ENCODE assay signal across 12 cellular contexts in the genomic region with DNA sequence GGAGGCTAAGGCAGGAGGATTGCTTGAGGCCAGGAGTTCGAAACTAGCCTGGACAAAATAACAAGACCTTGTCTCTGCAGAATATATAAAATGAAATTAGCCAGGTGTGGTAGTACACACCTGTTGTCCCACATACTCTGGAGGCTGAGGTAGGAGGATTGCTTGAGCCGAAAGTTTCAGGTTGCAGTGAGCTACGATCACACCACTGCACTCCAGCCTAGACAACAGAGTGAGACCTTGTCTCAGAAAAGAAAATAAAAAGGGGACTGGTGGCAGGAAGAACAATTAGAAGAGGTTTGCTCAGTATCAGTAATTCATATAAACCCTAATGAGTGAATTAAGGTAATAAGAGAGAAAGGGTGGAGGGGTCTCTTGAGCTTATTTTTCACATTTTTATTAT. TPM values are rescaled to one million over a fixed set of nuclear protein-coding genes. Genes with fewer than 3 reads are reported as not detected.
A peak's percentile ranks its signal among the peaks of the same experiment; 100 is the strongest.
DNase-seq lines count a peak whose midpoint lies in the region; ATAC-seq and TF ChIP-seq lines count a peak whose summit lies in the region.
"Had no signal": no experiment of that assay in that cellular context is flagged by ENCODE, and none has a peak within 500 bp of the region (broad histone marks: within the 10 kb centered on the region; RNA-seq: fewer than 3 reads in every experiment).

No MANE protein-coding gene starts in this region.

- TF ChIP-seq POLR2A in gastrocnemius medialis (IDR thresholded peaks at IDR 0.05): no peak

- intact Hi-C loops in gastrocnemius medialis (cut with DNase I; ENCODE audit: low total_unique reads): no loop called here

- CTCF ChIA-PET in activated CD4-positive, alpha-beta T cell treated with anti-CD3 and anti-CD28 coated beads, Interleukin-2, amount 10 ng/mL, durations not matched to agents 7 days and 5 days (lab: Charles Lee): interaction anchor here (0.6 to 1.5 kb wide), 6 partner anchors 13 to 236 kb away, joined by 3 to 6 read pairs (median 3); no protein-coding TSS in a partner anchor

- in situ Hi-C loops in gastrocnemius medialis (cut with MboI; ENCODE audit: low sequenced_read_pairs in 4 of 4): loop anchor here in 1 of 4 donors (10.0 kb wide), 1 partner anchor 175 kb away; the partner anchor contains the start of genes PPP2R3C and PRORP

- peaks cover 5% of the 10 kb centered on the region for H3K9me3 Mint-ChIP-seq in activated CD4-positive, alpha-beta T cell treated with anti-CD3 and anti-CD28 coated beads, Interleukin-2, amount 10 ng/mL, durations not matched to agents 7 days and 5 days
- H3K9me3 Mint-ChIP-seq in activated naive CD8-positive, alpha-beta T cell treated with anti-CD3 and anti-CD28 coated beads for 36 hours: peaks cover 5% of the 10 kb centered on the region

- POLR2A ChIA-PET in activated CD4-positive, alpha-beta T cell treated with anti-CD3 and anti-CD28 coated beads, Interleukin-2, amount 10 ng/mL, durations not matched to agents 7 days and 5 days (lab: Charles Lee): interaction anchor here (0.5 to 1.0 kb wide), 4 partner anchors 8 to 332 kb away, joined by 3 to 5 read pairs (median 4); partner anchors contain the start of gene PSMA6

- TF ChIP-seq CTCF in HL-60 (IDR thresholded peaks at IDR 0.05; ENCODE audit: insufficient read depth, low read length) (no peak), gastrocnemius medialis (IDR thresholded peaks at IDR 0.05 in 4 of 5, conservative IDR thresholded peaks at IDR 0.05 in 1 of 5) (no peak)

- peaks cover 69% of the 10 kb centered on the region for H3K4me1 Mint-ChIP-seq in activated CD4-positive, alpha-beta T cell treated with anti-CD3 and anti-CD28 coated beads, Interleukin-2, amount 10 ng/mL, durations not matched to agents 7 days and 5 days
- H3K4me1 Mint-ChIP-seq in activated naive CD8-positive, alpha-beta T cell treated with anti-CD3 and anti-CD28 coated beads for 36 hours: peaks cover 69% of the 10 kb centered on the region

- no peaks in the 10 kb centered on the region for H3K27me3 Mint-ChIP-seq in activated CD4-positive, alpha-beta T cell treated with anti-CD3 and anti-CD28 coated beads, Interleukin-2, amount 10 ng/mL, durations not matched to agents 7 days and 5 days
- H3K27me3 Mint-ChIP-seq in activated naive CD8-positive, alpha-beta T cell treated with anti-CD3 and anti-CD28 coated beads for 36 hours: no peaks in the 10 kb centered on the region

- no peaks in the 10 kb centered on the region for H3K27me3 ChIP-seq in HL-60 (ENCODE audit: insufficient read depth, poor library complexity, severe bottlenecking)
- no peaks in the 10 kb centered on the region for H3K27me3 ChIP-seq in gastrocnemius medialis

- DNase-seq in activated CD4-positive, alpha-beta T cell treated with anti-CD3 and anti-CD28 coated beads, Interleukin-2, amount 10 ng/mL, durations not matched to agents 7 days and 5 days: no peak
- DNase-seq in activated CD4-positive, alpha-beta T cell treated with anti-CD3 and anti-CD28 coated beads for 48 hours: no peak
- DNase-seq in HL-60 (ENCODE audit: low read depth in 1 of 2, low spot score in 1 of 2) (no peak), gastrocnemius medialis (no peak), HuH-7 (ENCODE audit: low spot score) (no peak), NCI-H2081 treated with DMSO at 0.1 percent for 48 hours (lab: John Stamatoyannopoulos, UW) (no peak), NCI-H82 treated with DMSO at 0.1 percent for 48 hours (lab: John Stamatoyannopoulos, UW; ENCODE audit: unreplicated experiment) (no peak)
- DNase-seq in activated naive CD8-positive, alpha-beta T cell treated with anti-CD3 and anti-CD28 coated beads for 36 hours: no peak
- DNase-seq: HCEC 1CT, lower lobe of right lung, NCI-H2107, SHP77 treated with DMSO at 0.1 percent for 48 hours had no signal

- H3K4me3 Mint-ChIP-seq in activated CD4-positive, alpha-beta T cell treated with anti-CD3 and anti-CD28 coated beads, Interleukin-2, amount 10 ng/mL, durations not matched to agents 7 days and 5 days: no peak overlapping the region
- H3K4me3 Mint-ChIP-seq in activated naive CD8-positive, alpha-beta T cell treated with anti-CD3 and anti-CD28 coated beads for 36 hours: peak overlapping the region; percentile 4

- peak overlapping the region; percentile 72 for H3K27ac Mint-ChIP-seq in activated CD4-positive, alpha-beta T cell treated with anti-CD3 and anti-CD28 coated beads, Interleukin-2, amount 10 ng/mL, durations not matched to agents 7 days and 5 days
- peak overlapping the region; percentile 73 for H3K27ac Mint-ChIP-seq in activated naive CD8-positive, alpha-beta T cell treated with anti-CD3 and anti-CD28 coated beads for 36 hours

- no peak for ATAC-seq in gastrocnemius medialis
- ATAC-seq: lower lobe of right lung had no signal

- no peak overlapping the region for H3K4me3 ChIP-seq in HL-60 (replicated peaks; ENCODE audit: insufficient read depth, low read length)
- no peak overlapping the region for H3K4me3 ChIP-seq in gastrocnemius medialis
- H3K4me3 ChIP-seq: lower lobe of right lung had no signal

- H3K4me1 ChIP-seq in gastrocnemius medialis: peaks cover 25 to 55% of the 10 kb centered on the region in 2 donors

- peaks cover 35% of the 10 kb centered on the region for H3K36me3 Mint-ChIP-seq in activated CD4-positive, alpha-beta T cell treated with anti-CD3 and anti-CD28 coated beads, Interleukin-2, amount 10 ng/mL, durations not matched to agents 7 days and 5 days (ENCODE audit: low read depth)
- peaks cover 51% of the 10 kb centered on the region for H3K36me3 Mint-ChIP-seq in activated naive CD8-positive, alpha-beta T cell treated with anti-CD3 and anti-CD28 coated beads for 36 hours

- H3K36me3 ChIP-seq in gastrocnemius medialis: no peaks in the 10 kb centered on the region

- H3K9me3 ChIP-seq in gastrocnemius medialis: no peaks in the 10 kb centered on the region
- H3K9me3 ChIP-seq: lower lobe of right lung had no signal

- H3K27ac ChIP-seq in HL-60 (replicated peaks) (peak overlapping the region; percentile 22), gastrocnemius medialis (peak overlapping the region; percentile 55 to 85 (median 80))
- H3K27ac ChIP-seq: lower lobe of right lung had no signal

RNA-seq across cellular contexts. Expression of gene PSMA6, which starts 8.0 kb away (rescaled TPM):
- total RNA-seq in activated CD4-positive, alpha-beta T cell treated with anti-CD3 and anti-CD28 coated beads, Interleukin-2, amount 10 ng/mL, durations not matched to agents 7 days and 5 days: 100 to 1,000 TPM; 231 to 248 TPM
- 100 to 1,000 TPM; 401 to 404 TPM for total RNA-seq in activated naive CD8-positive, alpha-beta T cell treated with anti-CD3 and anti-CD28 coated beads for 36 hours
- 100 to 1,000 TPM; 323 to 502 (median 464) TPM for total RNA-seq in gastrocnemius medialis
